In the genomic region with DNA sequence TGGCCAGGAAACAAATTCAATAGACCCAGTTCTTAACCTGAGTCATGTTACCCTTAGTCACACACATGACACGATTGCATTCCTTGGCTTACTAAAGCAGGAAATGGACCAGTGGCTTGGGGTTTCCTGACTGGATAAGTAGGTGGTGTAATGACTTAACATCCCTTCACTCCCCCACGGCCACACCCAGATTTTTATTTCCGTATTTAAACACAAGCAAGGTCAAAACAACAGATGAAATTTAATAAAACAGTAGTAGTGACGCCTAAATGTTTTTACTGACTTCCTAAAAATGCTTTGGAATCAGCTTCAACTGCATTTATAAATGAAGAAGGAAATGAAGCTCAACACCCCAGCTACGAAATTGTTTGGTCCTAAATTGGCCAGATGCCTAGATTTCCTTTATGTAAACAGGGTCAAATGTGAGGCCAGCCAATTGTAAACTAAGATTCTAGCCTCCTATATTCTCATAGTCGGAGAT, we compare ENCODE assay signal across 7 cellular contexts.
DNase-seq lines count a peak whose midpoint lies in the region; ATAC-seq, FAIRE-seq and TF ChIP-seq lines count a peak whose summit lies in the region.

No MANE protein-coding gene starts in this region.

- H3K36me3 Mint-ChIP-seq in natural killer cell (no peaks in the 10 kb centered on the region), WTC11 (no peaks in the 10 kb centered on the region)

- intact Hi-C loops in natural killer cell (cut with micrococcal nuclease) = loop anchor here (5.0 to 10.0 kb wide), 2 partner anchors 199 to 322 kb away; no protein-coding TSS in a partner anchor

- POLR2A ChIA-PET in WTC11 (lab: Charles Lee) = no interaction called here

- H3K9me3 Mint-ChIP-seq in natural killer cell = no peaks in the 10 kb centered on the region
- peaks cover 14% of the 10 kb centered on the region for H3K9me3 Mint-ChIP-seq in WTC11

- ATAC-seq in HG02610 (IDR thresholded peaks at IDR 0.05; ENCODE audit: unreplicated experiment) (peak; percentile 54), natural killer cell (peak; percentile 30 to 48 (median 47)), WTC11 (no peak)

- H3K27ac Mint-ChIP-seq in natural killer cell (peak overlapping the region in 1 of 2 donors; percentile 70), WTC11 (no peak overlapping the region)

- TF ChIP-seq CTCF in natural killer cell (IDR thresholded peaks at IDR 0.05) = no peak
- no peak for TF ChIP-seq CTCF in WTC11 (IDR thresholded peaks at IDR 0.05)

- H3K27me3 Mint-ChIP-seq in natural killer cell (ENCODE audit: low read depth in 2 of 2) (no peaks in the 10 kb centered on the region), WTC11 (ENCODE audit: low read depth) (no peaks in the 10 kb centered on the region)

- DNase-seq in SKM-1 (lab: John Stamatoyannopoulos, UW; ENCODE audit: unreplicated experiment) (peak; percentile 42), natural killer cell (no peak), NCI-H1694 treated with DMSO at 0.1 percent for 48 hours (lab: John Stamatoyannopoulos, UW) (no peak), WTC11 (ENCODE audit: low spot score) (no peak), ecto neural progenitor cell (ENCODE audit: low spot score) (no peak)

- FAIRE-seq in endometrium (lab: Jason Lieb, UNC) = peak; percentile 87

- H3K4me1 Mint-ChIP-seq in natural killer cell = peaks cover 32 to 46% of the 10 kb centered on the region in 2 donors
- peaks cover 13% of the 10 kb centered on the region for H3K4me1 Mint-ChIP-seq in WTC11

- H3K4me3 Mint-ChIP-seq in natural killer cell (no peak overlapping the region), WTC11 (no peak overlapping the region)

- CTCF ChIA-PET in WTC11 (lab: Charles Lee) = interaction anchor here (1.1 kb wide), 1 partner anchor 10 kb away, joined by 4 read pairs; no protein-coding TSS in a partner anchor

TF ChIP-seq in WTC11, 78 proteins besides CTCF, POLR2A, EP300 and RAD21:
- TF ChIP-seq, protein P1, sequence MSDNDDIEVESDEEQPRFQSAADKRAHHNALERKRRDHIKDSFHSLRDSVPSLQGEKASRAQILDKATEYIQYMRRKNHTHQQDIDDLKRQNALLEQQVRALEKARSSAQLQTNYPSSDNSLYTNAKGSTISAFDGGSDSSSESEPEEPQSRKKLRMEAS (CRISPR knock-in tag; IDR thresholded peaks at IDR 0.05) = no peak
- TF ChIP-seq ZNF317 (CRISPR knock-in tag; IDR thresholded peaks at IDR 0.05; ENCODE audit: borderline replicate concordance, low read depth) (no peak), RORB (CRISPR knock-in tag; IDR thresholded peaks at IDR 0.05) (no peak), CBFB (CRISPR knock-in tag; IDR thresholded peaks at IDR 0.05; ENCODE audit: low read depth) (no peak), FOXP1 (CRISPR knock-in tag; IDR thresholded peaks at IDR 0.05; ENCODE audit: borderline replicate concordance) (no peak), ATF1 (CRISPR knock-in tag; IDR thresholded peaks at IDR 0.05) (no peak), ZNF671 (CRISPR knock-in tag; IDR thresholded peaks at IDR 0.05) (no peak), GTF2I (CRISPR knock-in tag; conservative IDR thresholded peaks at IDR 0.05) (no peak), NR1H2 (CRISPR knock-in tag; IDR thresholded peaks at IDR 0.05) (no peak), NR3C1 (CRISPR knock-in tag; conservative IDR thresholded peaks at IDR 0.05; ENCODE audit: low read depth) (no peak), TP53 (CRISPR knock-in tag; IDR thresholded peaks at IDR 0.05) (no peak), TCF7 (CRISPR knock-in tag; IDR thresholded peaks at IDR 0.05; ENCODE audit: low read depth) (no peak), SP1 (CRISPR knock-in tag; conservative IDR thresholded peaks at IDR 0.05) (no peak), NR2C2 (CRISPR knock-in tag; IDR thresholded peaks at IDR 0.05) (no peak)
- TF ChIP-seq, protein P2, sequence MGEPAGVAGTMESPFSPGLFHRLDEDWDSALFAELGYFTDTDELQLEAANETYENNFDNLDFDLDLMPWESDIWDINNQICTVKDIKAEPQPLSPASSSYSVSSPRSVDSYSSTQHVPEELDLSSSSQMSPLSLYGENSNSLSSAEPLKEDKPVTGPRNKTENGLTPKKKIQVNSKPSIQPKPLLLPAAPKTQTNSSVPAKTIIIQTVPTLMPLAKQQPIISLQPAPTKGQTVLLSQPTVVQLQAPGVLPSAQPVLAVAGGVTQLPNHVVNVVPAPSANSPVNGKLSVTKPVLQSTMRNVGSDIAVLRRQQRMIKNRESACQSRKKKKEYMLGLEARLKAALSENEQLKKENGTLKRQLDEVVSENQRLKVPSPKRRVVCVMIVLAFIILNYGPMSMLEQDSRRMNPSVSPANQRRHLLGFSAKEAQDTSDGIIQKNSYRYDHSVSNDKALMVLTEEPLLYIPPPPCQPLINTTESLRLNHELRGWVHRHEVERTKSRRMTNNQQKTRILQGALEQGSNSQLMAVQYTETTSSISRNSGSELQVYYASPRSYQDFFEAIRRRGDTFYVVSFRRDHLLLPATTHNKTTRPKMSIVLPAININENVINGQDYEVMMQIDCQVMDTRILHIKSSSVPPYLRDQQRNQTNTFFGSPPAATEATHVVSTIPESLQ (CRISPR knock-in tag; IDR thresholded peaks at IDR 0.05) = no peak
- TF ChIP-seq, protein P3, sequence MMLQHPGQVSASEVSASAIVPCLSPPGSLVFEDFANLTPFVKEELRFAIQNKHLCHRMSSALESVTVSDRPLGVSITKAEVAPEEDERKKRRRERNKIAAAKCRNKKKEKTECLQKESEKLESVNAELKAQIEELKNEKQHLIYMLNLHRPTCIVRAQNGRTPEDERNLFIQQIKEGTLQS (CRISPR knock-in tag; conservative IDR thresholded peaks at IDR 0.05) = no peak
- TF ChIP-seq, protein P4, sequence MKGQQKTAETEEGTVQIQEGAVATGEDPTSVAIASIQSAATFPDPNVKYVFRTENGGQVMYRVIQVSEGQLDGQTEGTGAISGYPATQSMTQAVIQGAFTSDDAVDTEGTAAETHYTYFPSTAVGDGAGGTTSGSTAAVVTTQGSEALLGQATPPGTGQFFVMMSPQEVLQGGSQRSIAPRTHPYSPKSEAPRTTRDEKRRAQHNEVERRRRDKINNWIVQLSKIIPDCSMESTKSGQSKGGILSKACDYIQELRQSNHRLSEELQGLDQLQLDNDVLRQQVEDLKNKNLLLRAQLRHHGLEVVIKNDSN (CRISPR knock-in tag; IDR thresholded peaks at IDR 0.05) = no peak
- TF ChIP-seq, protein P5, sequence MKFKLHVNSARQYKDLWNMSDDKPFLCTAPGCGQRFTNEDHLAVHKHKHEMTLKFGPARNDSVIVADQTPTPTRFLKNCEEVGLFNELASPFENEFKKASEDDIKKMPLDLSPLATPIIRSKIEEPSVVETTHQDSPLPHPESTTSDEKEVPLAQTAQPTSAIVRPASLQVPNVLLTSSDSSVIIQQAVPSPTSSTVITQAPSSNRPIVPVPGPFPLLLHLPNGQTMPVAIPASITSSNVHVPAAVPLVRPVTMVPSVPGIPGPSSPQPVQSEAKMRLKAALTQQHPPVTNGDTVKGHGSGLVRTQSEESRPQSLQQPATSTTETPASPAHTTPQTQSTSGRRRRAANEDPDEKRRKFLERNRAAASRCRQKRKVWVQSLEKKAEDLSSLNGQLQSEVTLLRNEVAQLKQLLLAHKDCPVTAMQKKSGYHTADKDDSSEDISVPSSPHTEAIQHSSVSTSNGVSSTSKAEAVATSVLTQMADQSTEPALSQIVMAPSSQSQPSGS (CRISPR knock-in tag; IDR thresholded peaks at IDR 0.05; ENCODE audit: borderline replicate concordance, low read depth) = no peak
- TF ChIP-seq, protein P6, sequence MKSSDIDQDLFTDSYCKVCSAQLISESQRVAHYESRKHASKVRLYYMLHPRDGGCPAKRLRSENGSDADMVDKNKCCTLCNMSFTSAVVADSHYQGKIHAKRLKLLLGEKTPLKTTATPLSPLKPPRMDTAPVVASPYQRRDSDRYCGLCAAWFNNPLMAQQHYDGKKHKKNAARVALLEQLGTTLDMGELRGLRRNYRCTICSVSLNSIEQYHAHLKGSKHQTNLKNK (CRISPR knock-in tag; IDR thresholded peaks at IDR 0.05) = no peak
- TF ChIP-seq, protein P7, sequence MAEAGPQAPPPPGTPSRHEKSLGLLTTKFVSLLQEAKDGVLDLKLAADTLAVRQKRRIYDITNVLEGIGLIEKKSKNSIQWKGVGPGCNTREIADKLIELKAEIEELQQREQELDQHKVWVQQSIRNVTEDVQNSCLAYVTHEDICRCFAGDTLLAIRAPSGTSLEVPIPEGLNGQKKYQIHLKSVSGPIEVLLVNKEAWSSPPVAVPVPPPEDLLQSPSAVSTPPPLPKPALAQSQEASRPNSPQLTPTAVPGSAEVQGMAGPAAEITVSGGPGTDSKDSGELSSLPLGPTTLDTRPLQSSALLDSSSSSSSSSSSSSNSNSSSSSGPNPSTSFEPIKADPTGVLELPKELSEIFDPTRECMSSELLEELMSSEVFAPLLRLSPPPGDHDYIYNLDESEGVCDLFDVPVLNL (CRISPR knock-in tag; IDR thresholded peaks at IDR 0.05; ENCODE audit: borderline replicate concordance, low read depth) = no peak
